ENCODE assay signal across 8 cellular contexts in the genomic region with DNA sequence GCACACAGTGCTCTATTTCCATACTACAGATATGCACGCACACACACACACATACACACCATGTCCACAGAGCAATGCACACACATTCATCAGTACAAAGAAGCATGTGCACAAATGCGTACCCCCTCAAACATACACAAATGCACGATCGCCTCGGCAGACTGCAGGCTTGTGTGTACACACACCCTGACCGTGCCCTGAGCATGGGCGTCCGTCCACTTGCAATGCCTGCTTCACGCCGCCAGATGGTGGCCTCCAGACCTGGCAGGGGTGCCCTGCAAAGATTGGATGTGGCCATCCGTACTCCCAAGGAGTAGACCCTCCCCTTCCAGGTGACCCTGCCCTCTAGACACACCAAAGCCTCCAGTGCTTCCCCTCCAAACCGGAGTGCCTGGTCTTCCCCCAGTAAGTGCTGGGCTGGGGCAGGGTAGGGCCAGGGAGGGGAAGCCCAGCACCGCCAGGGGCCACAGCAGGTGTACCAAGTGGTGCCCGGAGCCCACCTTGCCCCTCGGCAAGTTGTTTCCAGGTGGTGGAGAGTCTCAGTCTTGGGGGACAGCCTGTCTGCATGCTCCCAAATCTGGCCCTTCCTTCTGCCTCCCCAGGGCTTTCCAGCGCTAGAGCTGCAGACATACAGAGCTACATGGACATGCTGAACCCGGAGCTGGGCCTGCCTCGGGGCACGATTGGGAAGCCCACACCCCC. TPM values are rescaled to one million over a fixed set of nuclear protein-coding genes. Genes with fewer than 3 reads are reported as not detected.
DNase-seq lines count a peak whose midpoint lies in the region; ATAC-seq, FAIRE-seq and TF ChIP-seq lines count a peak whose summit lies in the region.

No MANE protein-coding gene starts in this region.

- POLR2A ChIA-PET in CD8-positive, alpha-beta T cell (lab: Charles Lee): no interaction called here

- no peak overlapping the region for H3K27ac Mint-ChIP-seq in CD8-positive, alpha-beta T cell
- no peak overlapping the region for H3K27ac Mint-ChIP-seq in activated T-cell treated with anti-CD3 and anti-CD28 coated beads, Interleukin-2, amount 50 U/mL, for 72 hours

- no peaks in the 10 kb centered on the region for H3K9me3 Mint-ChIP-seq in CD8-positive, alpha-beta T cell
- no peaks in the 10 kb centered on the region for H3K9me3 Mint-ChIP-seq in activated T-cell treated with anti-CD3 and anti-CD28 coated beads, Interleukin-2, amount 50 U/mL, for 72 hours

- TF ChIP-seq CTCF in CD8-positive, alpha-beta T cell (IDR thresholded peaks at IDR 0.05): peak; percentile 23
- peak; percentile 47 for TF ChIP-seq CTCF in kidney (IDR thresholded peaks at IDR 0.05; ENCODE audit: borderline replicate concordance, extremely low read depth, insufficient read depth)

- peak in 3 of 7 experiments; percentile 46 to 50 (median 46) for DNase-seq in CD8-positive, alpha-beta T cell
- DNase-seq in KBM-7: peak; percentile 42
- peak; percentile 52 to 53 for DNase-seq in activated T-cell treated with anti-CD3 and anti-CD28 coated beads, Interleukin-2, amount 50 U/mL, for 72 hours
- peak; percentile 73 for DNase-seq in kidney
- no peak for DNase-seq in medulla oblongata (ENCODE audit: extremely low spot score)
- no peak for DNase-seq in T1000 (lab: John Stamatoyannopoulos, UW)
- DNase-seq in HuH-7 (ENCODE audit: low spot score): no peak

- peaks cover 26% of the 10 kb centered on the region for H3K4me1 ChIP-seq in CD8-positive, alpha-beta T cell (ENCODE audit: insufficient read depth, low read length)
- H3K4me1 ChIP-seq in kidney (ENCODE audit: control insufficient read depth in 1 of 2, insufficient read depth in 1 of 2, low read depth in 1 of 2, low read length in 2 of 2): peaks cover 3 to 4% of the 10 kb centered on the region in 2 donors

- H3K4me3 ChIP-seq in CD8-positive, alpha-beta T cell (ENCODE audit: low read depth, low read length): no peak overlapping the region
- no peak overlapping the region for H3K4me3 ChIP-seq in kidney (ENCODE audit: low read length in 2 of 2)

- FAIRE-seq in kidney (lab: Jason Lieb, UNC): no peak

- CTCF ChIA-PET in CD8-positive, alpha-beta T cell (lab: Charles Lee): interaction anchor here (0.7 to 6.0 kb wide), 10 partner anchors 6 to 46 kb away, joined by 3 to 43 read pairs (median 3); partner anchors contain the start of gene PLEKHG5

- no peak for ATAC-seq in CD8-positive, alpha-beta T cell
- ATAC-seq in activated T-cell treated with anti-CD3 and anti-CD28 coated beads, Interleukin-2, amount 50 U/mL, for 72 hours (replicated peaks in 1 of 2): no peak
- ATAC-seq in HG03442 (IDR thresholded peaks at IDR 0.05; ENCODE audit: unreplicated experiment): no peak

- peaks cover 37% of the 10 kb centered on the region for H3K27me3 Mint-ChIP-seq in CD8-positive, alpha-beta T cell (ENCODE audit: low read depth)
- H3K27me3 Mint-ChIP-seq in activated T-cell treated with anti-CD3 and anti-CD28 coated beads, Interleukin-2, amount 50 U/mL, for 72 hours (ENCODE audit: low read depth): peaks cover 47% of the 10 kb centered on the region

- no peak overlapping the region for H3K27ac ChIP-seq in CD8-positive, alpha-beta T cell (ENCODE audit: low read depth, low read length)
- no peak overlapping the region for H3K27ac ChIP-seq in kidney (ENCODE audit: low read depth in 2 of 2, low read length in 2 of 2)

- no peak overlapping the region for H3K9ac ChIP-seq in kidney (ENCODE audit: low read length in 2 of 2)

- in situ Hi-C loops in KBM-7 (cut with MboI; ENCODE audit: low pct_unique_long_range_greater_than_20kb, low sequenced_read_pairs): no loop called here

- H3K36me3 ChIP-seq in CD8-positive, alpha-beta T cell (ENCODE audit: insufficient read depth, low read length): no peaks in the 10 kb centered on the region
- no peaks in the 10 kb centered on the region for H3K36me3 ChIP-seq in kidney (ENCODE audit: control insufficient read depth in 1 of 2, insufficient read depth in 2 of 2, low read length in 2 of 2)

- H3K36me3 Mint-ChIP-seq in CD8-positive, alpha-beta T cell: no peaks in the 10 kb centered on the region
- no peaks in the 10 kb centered on the region for H3K36me3 Mint-ChIP-seq in activated T-cell treated with anti-CD3 and anti-CD28 coated beads, Interleukin-2, amount 50 U/mL, for 72 hours (ENCODE audit: insufficient read depth in 2 of 2)

- peaks cover 30% of the 10 kb centered on the region for H3K27me3 ChIP-seq in CD8-positive, alpha-beta T cell (ENCODE audit: insufficient read depth, low read length)

- no peak overlapping the region for H3K4me3 Mint-ChIP-seq in CD8-positive, alpha-beta T cell
- H3K4me3 Mint-ChIP-seq in activated T-cell treated with anti-CD3 and anti-CD28 coated beads, Interleukin-2, amount 50 U/mL, for 72 hours: no peak overlapping the region

- no peaks in the 10 kb centered on the region for H3K9me3 ChIP-seq in CD8-positive, alpha-beta T cell (ENCODE audit: low read length)
- no peaks in the 10 kb centered on the region for H3K9me3 ChIP-seq in kidney (ENCODE audit: control insufficient read depth in 1 of 2, low read length in 2 of 2)

- peaks cover 27% of the 10 kb centered on the region for H3K4me1 Mint-ChIP-seq in CD8-positive, alpha-beta T cell (ENCODE audit: low read depth)
- peaks cover 21% of the 10 kb centered on the region for H3K4me1 Mint-ChIP-seq in activated T-cell treated with anti-CD3 and anti-CD28 coated beads, Interleukin-2, amount 50 U/mL, for 72 hours (ENCODE audit: low read depth)

- intact Hi-C loops in CD8-positive, alpha-beta T cell (cut with DNase I, micrococcal nuclease): loop anchor here in 1 of 2 experiments (1.0 kb wide), 1 partner anchor 30 kb away; no protein-coding TSS in a partner anchor
- intact Hi-C loops in kidney (cut with DNase I): no loop called here

RNA-seq across cellular contexts. Expression of gene ESPN, which starts 20.6 kb away (rescaled TPM):
- 1 to 10 TPM; 2.7 to 5.5 TPM for total RNA-seq in CD8-positive, alpha-beta T cell
- 1 to 10 TPM; 1.3 to 2.0 TPM for total RNA-seq in activated T-cell treated with anti-CD3 and anti-CD28 coated beads, Interleukin-2, amount 50 U/mL, for 72 hours
- 14.2 TPM for total RNA-seq in kidney
- 112 TPM for polyA plus RNA-seq in kidney (ENCODE audit: insufficient read depth, low read depth, low replicate concordance)

RNA-seq across cellular contexts. Expression of gene TNFRSF25, which starts 20.8 kb away (rescaled TPM):
- total RNA-seq in CD8-positive, alpha-beta T cell: 100 to 1,000 TPM; 178 to 185 TPM
- 100 to 1,000 TPM in 1 of 2 donors, 10 to 100 TPM in 1; 89.2 to 101 TPM for total RNA-seq in activated T-cell treated with anti-CD3 and anti-CD28 coated beads, Interleukin-2, amount 50 U/mL, for 72 hours
- total RNA-seq in kidney: 13.8 TPM
- 7.6 TPM for polyA plus RNA-seq in kidney (ENCODE audit: insufficient read depth, low read depth, low replicate concordance)

RNA-seq across cellular contexts. Expression of gene HES2, which starts 25.5 kb away (rescaled TPM):
- total RNA-seq in CD8-positive, alpha-beta T cell: not detected
- total RNA-seq in activated T-cell treated with anti-CD3 and anti-CD28 coated beads, Interleukin-2, amount 50 U/mL, for 72 hours: 1 to 10 TPM in 1 of 2 donors, under 1 TPM in 1; 0.44 to 1.2 TPM
- total RNA-seq in kidney: 1.3 TPM
- polyA plus RNA-seq in kidney (ENCODE audit: insufficient read depth, low read depth, low replicate concordance): 1.6 TPM

RNA-seq across cellular contexts. Expression of gene PLEKHG5, which starts 46.3 kb away (rescaled TPM):
- total RNA-seq in CD8-positive, alpha-beta T cell: 1 to 10 TPM; 4.0 to 5.0 TPM
- total RNA-seq in activated T-cell treated with anti-CD3 and anti-CD28 coated beads, Interleukin-2, amount 50 U/mL, for 72 hours: 1 to 10 TPM; 2.6 to 3.2 TPM
- total RNA-seq in kidney: 14.0 TPM
- 4.4 TPM for polyA plus RNA-seq in kidney (ENCODE audit: insufficient read depth, low read depth, low replicate concordance)

RNA-seq across cellular contexts. Expression of gene ACOT7, which starts 51.6 kb away (rescaled TPM):
- total RNA-seq in CD8-positive, alpha-beta T cell: 1 to 10 TPM; 2.8 to 3.1 TPM
- 10 to 100 TPM; 32.1 to 37.6 TPM for total RNA-seq in activated T-cell treated with anti-CD3 and anti-CD28 coated beads, Interleukin-2, amount 50 U/mL, for 72 hours
- total RNA-seq in kidney: 23.0 TPM
- polyA plus RNA-seq in kidney (ENCODE audit: insufficient read depth, low read depth, low replicate concordance): 135 TPM

Comparison
In these comparisons a context has a peak if more than half of its experiments do, and no peak if none do; other contexts are left out.
1. DNase-seq: peak in KBM-7 (single experiment), activated T-cell treated with anti-CD3 and anti-CD28 coated beads, Interleukin-2, amount 50 U/mL, for 72 hours (2 of 2) and kidney (single experiment); none in medulla oblongata (single experiment), T1000 (single experiment) and HuH-7 (single experiment).